In genomic region chr12:61023231-61023630, GRCh38 we compare ENCODE assay signal across 17 cellular contexts.
DNase-seq lines count a peak whose midpoint lies in the region; ATAC-seq and TF ChIP-seq lines count a peak whose summit lies in the region.
"Had no signal": no experiment of that assay in that cellular context is flagged by ENCODE, and none has a peak within 500 bp of the region (broad histone marks: within the 10 kb centered on the region; RNA-seq: fewer than 3 reads in every experiment).

No MANE protein-coding gene starts in this region.

- peak overlapping the region; percentile 48 for H3K18ac ChIP-seq in neuronal stem cell (ENCODE audit: low read length)

- H3K27ac Mint-ChIP-seq in chondrocyte (ENCODE audit: unreplicated experiment), result no peak overlapping the region
- no peak overlapping the region for H3K27ac Mint-ChIP-seq in stimulated activated effector memory CD8-positive, alpha-beta T cell treated with anti-CD3 and anti-CD28 coated beads, Interleukin-12 subunit alpha, Interleukin-12 subunit beta, amount 100 ng/mL, for 72 hours
- H3K27ac Mint-ChIP-seq: CD14-positive monocyte; CD4-positive, alpha-beta memory T cell; GM23338 had no signal

- H3K23ac ChIP-seq in neuronal stem cell (ENCODE audit: low read depth, low read length, poor library complexity), result no peak overlapping the region

- H2BK15ac ChIP-seq in neuronal stem cell (ENCODE audit: low read length), result no peak overlapping the region

- H3K9me3 Mint-ChIP-seq in chondrocyte (ENCODE audit: low read depth), result peaks cover 48% of the 10 kb centered on the region
- peaks cover 13% of the 10 kb centered on the region for H3K9me3 Mint-ChIP-seq in stimulated activated effector memory CD8-positive, alpha-beta T cell treated with anti-CD3 and anti-CD28 coated beads, Interleukin-12 subunit alpha, Interleukin-12 subunit beta, amount 100 ng/mL, for 72 hours

- H3K4me1 Mint-ChIP-seq in chondrocyte (ENCODE audit: low read depth), result no peaks in the 10 kb centered on the region
- H3K4me1 Mint-ChIP-seq in stimulated activated effector memory CD8-positive, alpha-beta T cell treated with anti-CD3 and anti-CD28 coated beads, Interleukin-12 subunit alpha, Interleukin-12 subunit beta, amount 100 ng/mL, for 72 hours, result no peaks in the 10 kb centered on the region
- H3K4me1 Mint-ChIP-seq: CD14-positive monocyte; CD4-positive, alpha-beta memory T cell; GM23338 had no signal

- H3K4me1 ChIP-seq in left ventricle myocardium inferior (no peaks in the 10 kb centered on the region), neuronal stem cell (ENCODE audit: control insufficient read depth in 2 of 2, insufficient read depth in 1 of 2, low read depth in 1 of 2, low read length in 2 of 2) (no peaks in the 10 kb centered on the region), upper lobe of right lung (no peaks in the 10 kb centered on the region)
- H3K4me1 ChIP-seq: BLaER1 had no signal

- peak overlapping the region; percentile 37 for H2AK5ac ChIP-seq in neuronal stem cell (ENCODE audit: low read depth, low read length)

- DNase-seq in cardiac septum (ENCODE audit: low spot score) (peak; percentile 62), left ventricle myocardium inferior (no peak), chondrocyte (ENCODE audit: low spot score) (peak; percentile 84), neuronal stem cell (ENCODE audit: low spot score) (no peak), upper lobe of right lung (peak; percentile 45), NCI-H2107 treated with DMSO at 0.1 percent for 48 hours (lab: John Stamatoyannopoulos, UW; ENCODE audit: unreplicated experiment) (no peak)
- DNase-seq in stimulated activated effector memory CD8-positive, alpha-beta T cell treated with anti-CD3 and anti-CD28 coated beads, Interleukin-12 subunit alpha, Interleukin-12 subunit beta, amount 100 ng/mL, for 72 hours (ENCODE audit: low spot score in 2 of 2), result no peak
- DNase-seq: 8988T; CD4-positive, alpha-beta memory T cell; DMS153; DMS79; GDM1; HCEC 1CT had no signal

- H3K14ac ChIP-seq in neuronal stem cell (ENCODE audit: low read length), result peak overlapping the region; percentile 89

- no peak overlapping the region for H3K9ac ChIP-seq in neuronal stem cell (ENCODE audit: low read depth, low read length, poor library complexity)
- H3K9ac ChIP-seq: BLaER1 had no signal

- H3K4ac ChIP-seq in neuronal stem cell (ENCODE audit: low read length), result no peak overlapping the region

- no peak for ATAC-seq in upper lobe of right lung
- ATAC-seq in stimulated activated effector memory CD8-positive, alpha-beta T cell treated with anti-CD3 and anti-CD28 coated beads, Interleukin-12 subunit alpha, Interleukin-12 subunit beta, amount 100 ng/mL, for 72 hours, result no peak
- ATAC-seq: GM23338 had no signal

- intact Hi-C loops in cardiac septum (cut with DNase I), result no loop called here
- intact Hi-C loops in left ventricle myocardium inferior (cut with micrococcal nuclease), result no loop called here
- intact Hi-C loops in upper lobe of right lung (cut with DNase I), result no loop called here

- H3K4me3 ChIP-seq in left ventricle myocardium inferior (no peak overlapping the region), neuronal stem cell (ENCODE audit: low read length in 2 of 2) (peak overlapping the region in 1 of 2 donors; percentile 55), upper lobe of right lung (no peak overlapping the region)
- H3K4me3 ChIP-seq: BLaER1, GM23338 had no signal

- peaks cover 36% of the 10 kb centered on the region for H3K9me3 ChIP-seq in left ventricle myocardium inferior (replicated peaks)
- H3K9me3 ChIP-seq in neuronal stem cell (replicated peaks in 1 of 2; ENCODE audit: control insufficient read depth in 2 of 2, insufficient read depth in 1 of 2, low read depth in 1 of 2, low read length in 2 of 2), result no peaks in the 10 kb centered on the region
- H3K9me3 ChIP-seq in upper lobe of right lung, result no peaks in the 10 kb centered on the region

- H3K79me1 ChIP-seq in neuronal stem cell (ENCODE audit: low read depth, low read length), result no peaks in the 10 kb centered on the region

- H2AFZ ChIP-seq in neuronal stem cell (ENCODE audit: low read length), result no peak overlapping the region
- H2AFZ ChIP-seq: GM23338 had no signal

- H3K36me3 Mint-ChIP-seq in chondrocyte (ENCODE audit: low read depth), result no peaks in the 10 kb centered on the region
- no peaks in the 10 kb centered on the region for H3K36me3 Mint-ChIP-seq in stimulated activated effector memory CD8-positive, alpha-beta T cell treated with anti-CD3 and anti-CD28 coated beads, Interleukin-12 subunit alpha, Interleukin-12 subunit beta, amount 100 ng/mL, for 72 hours
- H3K36me3 Mint-ChIP-seq: CD14-positive monocyte; CD4-positive, alpha-beta memory T cell had no signal

- H3K27ac ChIP-seq in left ventricle myocardium inferior (replicated peaks) (no peak overlapping the region), neuronal stem cell (replicated peaks; ENCODE audit: low read length) (no peak overlapping the region), upper lobe of right lung (no peak overlapping the region)
- H3K27ac ChIP-seq: BLaER1, HL-60 had no signal

- no peak overlapping the region for H2BK12ac ChIP-seq in neuronal stem cell (ENCODE audit: low read length)

- H3K4me3 Mint-ChIP-seq in chondrocyte (ENCODE audit: unreplicated experiment), result no peak overlapping the region
- no peak overlapping the region for H3K4me3 Mint-ChIP-seq in stimulated activated effector memory CD8-positive, alpha-beta T cell treated with anti-CD3 and anti-CD28 coated beads, Interleukin-12 subunit alpha, Interleukin-12 subunit beta, amount 100 ng/mL, for 72 hours
- H3K4me3 Mint-ChIP-seq: CD14-positive monocyte; CD4-positive, alpha-beta memory T cell; GM23338 had no signal

- no peak for TF ChIP-seq CTCF in left ventricle myocardium inferior (IDR thresholded peaks at IDR 0.05; ENCODE audit: borderline replicate concordance)
- TF ChIP-seq CTCF in chondrocyte (IDR thresholded peaks at IDR 0.05), result no peak
- no peak for TF ChIP-seq CTCF in upper lobe of right lung (IDR thresholded peaks at IDR 0.05)

- H3K4me2 ChIP-seq in neuronal stem cell (ENCODE audit: insufficient read depth, low read length, poor library complexity, severe bottlenecking), result no peak overlapping the region
- H3K4me2 ChIP-seq: BLaER1, GM23338 had no signal

- H4K91ac ChIP-seq in neuronal stem cell (ENCODE audit: low read depth, low read length, poor library complexity), result no peak overlapping the region

- H3K36me3 ChIP-seq in left ventricle myocardium inferior (no peaks in the 10 kb centered on the region), neuronal stem cell (replicated peaks in 1 of 2; ENCODE audit: control insufficient read depth in 2 of 2, insufficient read depth in 2 of 2, low read length in 2 of 2) (no peaks in the 10 kb centered on the region), upper lobe of right lung (no peaks in the 10 kb centered on the region)
- H3K36me3 ChIP-seq: BLaER1 had no signal

- no peaks in the 10 kb centered on the region for H3K27me3 Mint-ChIP-seq in chondrocyte (ENCODE audit: low read depth)
- H3K27me3 Mint-ChIP-seq: CD4-positive, alpha-beta memory T cell had no signal

- WGBS in neuronal stem cell (ENCODE audit: extremely low coverage in 2 of 2, insufficient read length in 2 of 2, insufficient replicate concordance in 1 of 2), 2 donors, result no CpG with 5 or more reads among the region's 15 CpGs

- H2BK120ac ChIP-seq in neuronal stem cell (ENCODE audit: low read depth, low read length), result no peak overlapping the region

- H4K8ac ChIP-seq in neuronal stem cell (ENCODE audit: low read depth, low read length), result peak overlapping the region; percentile 65

- H2BK5ac ChIP-seq in neuronal stem cell (ENCODE audit: low read length), result no peak overlapping the region

- H3K27me3 ChIP-seq in left ventricle myocardium inferior (ENCODE audit: low read depth), result no peaks in the 10 kb centered on the region
- no peaks in the 10 kb centered on the region for H3K27me3 ChIP-seq in neuronal stem cell (ENCODE audit: control insufficient read depth in 3 of 3, insufficient read depth in 3 of 3, low read depth in 1 of 3, low read length in 3 of 3)
- H3K27me3 ChIP-seq in upper lobe of right lung, result no peaks in the 10 kb centered on the region
- H3K27me3 ChIP-seq: BLaER1 had no signal

Comparison
In these comparisons a context has a peak if more than half of its experiments do, and no peak if none do; other contexts are left out.
1. DNase-seq: peak in cardiac septum (single experiment), chondrocyte (single experiment) and upper lobe of right lung (single experiment); none in left ventricle myocardium inferior (single experiment), neuronal stem cell (single experiment), NCI-H2107 treated with DMSO at 0.1 percent for 48 hours (single experiment) and stimulated activated effector memory CD8-positive, alpha-beta T cell treated with anti-CD3 and anti-CD28 coated beads, Interleukin-12 subunit alpha, Interleukin-12 subunit beta, amount 100 ng/mL, for 72 hours (0 of 2).